26 cellular contexts compared by ENCODE assay signal in the genomic region with DNA sequence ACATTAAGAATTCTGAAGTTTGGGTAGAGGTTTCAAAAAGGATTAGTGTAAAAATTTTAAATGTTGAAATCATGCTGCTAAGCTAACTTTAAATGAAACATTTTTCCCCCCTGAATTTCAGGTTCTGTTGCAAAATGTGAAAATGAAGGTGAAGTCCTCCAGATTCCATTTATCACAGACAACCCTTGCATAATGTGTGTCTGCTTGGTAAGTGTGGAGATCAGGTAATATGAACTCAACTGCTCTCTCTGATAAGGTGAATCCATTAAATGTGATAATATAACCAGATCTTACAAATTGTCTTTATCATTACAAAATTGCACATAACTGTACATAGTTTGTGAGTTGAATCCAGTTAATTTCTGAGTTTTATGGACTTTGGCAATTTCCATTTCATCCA. TPM values are rescaled to one million over a fixed set of nuclear protein-coding genes. Genes with fewer than 3 reads are reported as not detected.
DNase-seq lines count a peak whose midpoint lies in the region; ATAC-seq and TF ChIP-seq lines count a peak whose summit lies in the region.
"Had no signal": no experiment of that assay in that cellular context is flagged by ENCODE, and none has a peak within 500 bp of the region (broad histone marks: within the 10 kb centered on the region; RNA-seq: fewer than 3 reads in every experiment).

No MANE protein-coding gene starts in this region.

- H3K27ac ChIP-seq in cardiac muscle cell (peak overlapping the region; percentile 95), left ventricle myocardium inferior (replicated peaks) (no peak overlapping the region)
- H3K27ac ChIP-seq: foreskin keratinocyte, heart right ventricle, KMS-11, SK-N-MC, uterus had no signal

- H3K36me3 Mint-ChIP-seq in nephron (ENCODE audit: low read depth) = peaks cover 16% of the 10 kb centered on the region
- H3K36me3 Mint-ChIP-seq in CD14-positive monocyte = peaks cover 0 to 1% of the 10 kb centered on the region in 2 donors
- no peaks in the 10 kb centered on the region for H3K36me3 Mint-ChIP-seq in activated naive CD4-positive, alpha-beta T cell treated with anti-CD3 and anti-CD28 coated beads for 36 hours (ENCODE audit: low read depth)

- intact Hi-C loops in left ventricle myocardium inferior (cut with micrococcal nuclease) (no loop called here), CD14-positive monocyte (cut with micrococcal nuclease) (no loop called here)
- intact Hi-C loops in activated naive CD4-positive, alpha-beta T cell treated with anti-CD3 and anti-CD28 coated beads for 36 hours (cut with micrococcal nuclease) = no loop called here

- TF ChIP-seq CTCF in cardiac muscle cell (IDR thresholded peaks at IDR 0.05; ENCODE audit: low read depth, low read length) (no peak), left ventricle myocardium inferior (IDR thresholded peaks at IDR 0.05; ENCODE audit: borderline replicate concordance) (no peak), fibroblast of mammary gland (conservative IDR thresholded peaks at IDR 0.05; ENCODE audit: control insufficient read depth, insufficient read depth, low read depth, low read length) (no peak), nephron (IDR thresholded peaks at IDR 0.05; ENCODE audit: unreplicated experiment in 3 of 3) (no peak), CD14-positive monocyte (IDR thresholded peaks at IDR 0.05) (no peak)

- H3K9me3 Mint-ChIP-seq in nephron = no peaks in the 10 kb centered on the region
- peaks cover 0 to 6% (median 1%) of the 10 kb centered on the region in 7 donors for H3K9me3 Mint-ChIP-seq in CD14-positive monocyte
- H3K9me3 Mint-ChIP-seq in activated naive CD4-positive, alpha-beta T cell treated with anti-CD3 and anti-CD28 coated beads for 36 hours = no peaks in the 10 kb centered on the region

- CTCF ChIA-PET in activated naive CD4-positive, alpha-beta T cell treated with anti-CD3 and anti-CD28 coated beads for 36 hours (lab: Charles Lee) = interaction anchor here (0.6 to 2.4 kb wide), 2 partner anchors 26 to 158 kb away, joined by 4 to 8 read pairs; no protein-coding TSS in a partner anchor
- CTCF ChIA-PET in HEK293T (lab: Yijun Ruan, JAX) = interaction anchor here (0.8 kb wide), 1 partner anchor 26 kb away, joined by 3 read pairs; no protein-coding TSS in a partner anchor

- H3K27me3 Mint-ChIP-seq in nephron (ENCODE audit: low read depth) (peaks cover 77% of the 10 kb centered on the region), CD14-positive monocyte (ENCODE audit: low read depth in 3 of 3) (peaks cover 59 to 70% (median 63%) of the 10 kb centered on the region in 3 donors)
- H3K27me3 Mint-ChIP-seq in activated naive CD4-positive, alpha-beta T cell treated with anti-CD3 and anti-CD28 coated beads for 36 hours (ENCODE audit: low read depth) = peaks cover 50% of the 10 kb centered on the region

- H3K4me1 Mint-ChIP-seq in nephron (peaks cover 26% of the 10 kb centered on the region), CD14-positive monocyte (peaks cover 8% of the 10 kb centered on the region)
- H3K4me1 Mint-ChIP-seq in activated naive CD4-positive, alpha-beta T cell treated with anti-CD3 and anti-CD28 coated beads for 36 hours (ENCODE audit: low read depth) = peaks cover 6% of the 10 kb centered on the region

- ATAC-seq in GM18502 (IDR thresholded peaks at IDR 0.05; ENCODE audit: poor library complexity, unreplicated experiment) = no peak
- ATAC-seq: activated CD4-positive, alpha-beta T cell treated with anti-CD3 and anti-CD28 coated beads for 36 hours; activated CD8-positive, alpha-beta T cell treated with anti-CD3 and anti-CD28 coated beads, Interleukin-2, amount 10 ng/mL, durations not matched to agents 7 days and 5 days; foreskin keratinocyte; HCT116; heart right ventricle had no signal

- H3K27me3 ChIP-seq in cardiac muscle cell (no peaks in the 10 kb centered on the region), left ventricle myocardium inferior (ENCODE audit: low read depth) (peaks cover 73% of the 10 kb centered on the region)
- H3K27me3 ChIP-seq: uterus had no signal

- no peaks in the 10 kb centered on the region for H3K36me3 ChIP-seq in cardiac muscle cell
- H3K36me3 ChIP-seq in left ventricle myocardium inferior = no peaks in the 10 kb centered on the region
- H3K36me3 ChIP-seq: heart right ventricle, uterus had no signal

- POLR2A ChIA-PET in HEK293T (lab: Yijun Ruan, JAX) = no interaction called here

- peak overlapping the region; percentile 85 to 93 (median 92) for H3K4me3 Mint-ChIP-seq in nephron
- peak overlapping the region in 1 of 2 donors; percentile 36 for H3K4me3 Mint-ChIP-seq in CD14-positive monocyte
- no peak overlapping the region for H3K4me3 Mint-ChIP-seq in activated naive CD4-positive, alpha-beta T cell treated with anti-CD3 and anti-CD28 coated beads for 36 hours
- H3K4me3 Mint-ChIP-seq: activated CD4-positive, alpha-beta T cell treated with anti-CD3 and anti-CD28 coated beads for 36 hours; activated CD8-positive, alpha-beta T cell treated with anti-CD3 and anti-CD28 coated beads, Interleukin-2, amount 10 ng/mL, durations not matched to agents 7 days and 5 days had no signal

- H3K27ac Mint-ChIP-seq in nephron (no peak overlapping the region), CD14-positive monocyte (no peak overlapping the region)
- H3K27ac Mint-ChIP-seq in activated naive CD4-positive, alpha-beta T cell treated with anti-CD3 and anti-CD28 coated beads for 36 hours = no peak overlapping the region
- H3K27ac Mint-ChIP-seq: activated CD4-positive, alpha-beta T cell treated with anti-CD3 and anti-CD28 coated beads for 36 hours; activated CD8-positive, alpha-beta T cell treated with anti-CD3 and anti-CD28 coated beads, Interleukin-2, amount 10 ng/mL, durations not matched to agents 7 days and 5 days had no signal

- H3K9me3 ChIP-seq in cardiac muscle cell (ENCODE audit: low read depth) (no peaks in the 10 kb centered on the region), left ventricle myocardium inferior (replicated peaks) (no peaks in the 10 kb centered on the region)
- H3K9me3 ChIP-seq: heart right ventricle, uterus had no signal

- H3K4me3 ChIP-seq in cardiac muscle cell = peak overlapping the region; percentile 97
- no peak overlapping the region for H3K4me3 ChIP-seq in left ventricle myocardium inferior
- peak overlapping the region; percentile 76 for H3K4me3 ChIP-seq in fibroblast of mammary gland (ENCODE audit: control insufficient read depth, low read depth, low read length)
- H3K4me3 ChIP-seq: uterus had no signal

- H3K4me1 ChIP-seq in cardiac muscle cell (ENCODE audit: low read depth) (peaks cover 41% of the 10 kb centered on the region), left ventricle myocardium inferior (peaks cover 23% of the 10 kb centered on the region)

- DNase-seq in cardiac muscle cell (ENCODE audit: low read depth in 1 of 2, low spot score in 1 of 2) = no peak
- DNase-seq in left ventricle myocardium inferior = no peak
- no peak for DNase-seq in fibroblast of mammary gland (ENCODE audit: low read depth)
- DNase-seq in CD14-positive monocyte (ENCODE audit: low spot score) = no peak
- DNase-seq in activated naive CD4-positive, alpha-beta T cell treated with anti-CD3 and anti-CD28 coated beads for 36 hours = no peak
- no peak for DNase-seq in HEK293T (ENCODE audit: extremely low spot score)
- DNase-seq: ACHN; activated CD4-positive, alpha-beta T cell treated with anti-CD3 and anti-CD28 coated beads for 36 hours; activated CD8-positive, alpha-beta T cell treated with anti-CD3 and anti-CD28 coated beads, Interleukin-2, amount 10 ng/mL, durations not matched to agents 7 days and 5 days; cerebellar nuclear complex; COR-L47; DMS53; foreskin keratinocyte; GF-D8; heart right ventricle; NCI-H2081; NCI-H774; nucleus accumbens; stimulated activated naive CD4-positive, alpha-beta T cell treated with Interleukin-2 at 50 U/mL for 16 hours; T-helper 2 cell; uterus had no signal

TF ChIP-seq in HEK293T, 16 proteins besides CTCF, POLR2A, EP300 and RAD21:
- TF ChIP-seq CTBP1 (IDR thresholded peaks at IDR 0.05; ENCODE audit: borderline replicate concordance) = no peak
- TF ChIP-seq SUZ12 (IDR thresholded peaks at IDR 0.05) = no peak
- TF ChIP-seq TARDBP (IDR thresholded peaks at IDR 0.05) = no peak
- TF ChIP-seq FOXK2 (IDR thresholded peaks at IDR 0.05) = no peak
- no peak for TF ChIP-seq SP1 (IDR thresholded peaks at IDR 0.05)
- TF ChIP-seq BHLHE40 (IDR thresholded peaks at IDR 0.05; ENCODE audit: borderline replicate concordance) = no peak
- TF ChIP-seq FOXM1 (IDR thresholded peaks at IDR 0.05; ENCODE audit: borderline replicate concordance) = no peak
- no peak for TF ChIP-seq HDGF (IDR thresholded peaks at IDR 0.05; ENCODE audit: borderline replicate concordance)
- TF ChIP-seq NFRKB (IDR thresholded peaks at IDR 0.05) = no peak
- no peak for TF ChIP-seq ARNT (IDR thresholded peaks at IDR 0.05)
- no peak for TF ChIP-seq ELF4 (IDR thresholded peaks at IDR 0.05)

RNA-seq across cellular contexts. Expression of a gene that starts 1.4 kb away (rescaled TPM):
- total RNA-seq in cardiac muscle cell = 55.1 and 138 TPM in 2 replicates
- polyA plus RNA-seq in cardiac muscle cell = 53.6 and 95.3 TPM in 2 replicates
- total RNA-seq in left ventricle myocardium inferior = 2.9 TPM
- polyA plus RNA-seq in CD14-positive monocyte = not detected
- total RNA-seq in activated naive CD4-positive, alpha-beta T cell treated with anti-CD3 and anti-CD28 coated beads for 36 hours = not detected
- total RNA-seq: activated CD4-positive, alpha-beta T cell treated with anti-CD3 and anti-CD28 coated beads for 36 hours; activated CD8-positive, alpha-beta T cell treated with anti-CD3 and anti-CD28 coated beads, Interleukin-2, amount 10 ng/mL, durations not matched to agents 7 days and 5 days had no signal
- polyA plus RNA-seq: foreskin keratinocyte had no signal

Comparison
In these comparisons a context has a peak if more than half of its experiments do, and no peak if none do; other contexts are left out.
1. RNA of a gene that starts 1.4 kb away (total RNA-seq): 55.1 to 138 TPM in cardiac muscle cell; 2.9 TPM in left ventricle myocardium inferior (single experiment) and not detected in activated naive CD4-positive, alpha-beta T cell treated with anti-CD3 and anti-CD28 coated beads for 36 hours; every median in the first group is over 10 times any median in the second.